ENCODE assay signal across 9 cellular contexts in genomic region chr9:73577867-73578266, GRCh38.
DNase-seq lines count a peak whose midpoint lies in the region; TF ChIP-seq lines count a peak whose summit lies in the region.
"Had no signal": no experiment of that assay in that cellular context is flagged by ENCODE, and none has a peak within 500 bp of the region (broad histone marks: within the 10 kb centered on the region; RNA-seq: fewer than 3 reads in every experiment).

No MANE protein-coding gene starts in this region.

- H3K4me1 ChIP-seq in transverse colon: no peaks in the 10 kb centered on the region
- H3K4me1 ChIP-seq: right atrium auricular region had no signal

- H3K4me1 Mint-ChIP-seq in brain: peaks cover 20% of the 10 kb centered on the region

- H3K27me3 Mint-ChIP-seq in brain: peaks cover 4% of the 10 kb centered on the region

- H3K36me3 Mint-ChIP-seq in brain: no peaks in the 10 kb centered on the region

- TF ChIP-seq CTCF in brain (conservative IDR thresholded peaks at IDR 0.05) (no peak), transverse colon (IDR thresholded peaks at IDR 0.05) (no peak)

- DNase-seq in HCEC 1CT: peak; percentile 44
- peak; percentile 38 for DNase-seq in NCI-H2171 (lab: John Stamatoyannopoulos, UW)
- DNase-seq in midbrain (lab: John Stamatoyannopoulos, UW): peak; percentile 3
- DNase-seq in NCI-H2081 treated with DMSO at 0.1 percent for 48 hours (lab: John Stamatoyannopoulos, UW): no peak
- DNase-seq in transverse colon: no peak
- DNase-seq in ecto neural progenitor cell (ENCODE audit: low spot score): no peak
- DNase-seq in activated naive CD4-positive, alpha-beta T cell treated with Interleukin-2 at 50 U/mL for 16 hours: no peak

- no peak for TF ChIP-seq EP300 in transverse colon (IDR thresholded peaks at IDR 0.05; ENCODE audit: low read depth)

- 47 to 64% methylated on average over 3 of the region's 3 CpGs for WGBS in transverse colon (ENCODE audit: low coverage in 1 of 2), 2 donors

- in situ Hi-C loops in transverse colon (cut with MboI; ENCODE audit: low pct_ligation_motif_present in 1 of 4, low pct_unique_long_range_greater_than_20kb in 1 of 4, low sequenced_read_pairs in 3 of 4): no loop called here

- H3K27ac ChIP-seq in transverse colon: no peak overlapping the region
- H3K27ac ChIP-seq: right atrium auricular region had no signal

- no peaks in the 10 kb centered on the region for H3K9me3 Mint-ChIP-seq in brain

- H3K36me3 ChIP-seq in transverse colon: no peaks in the 10 kb centered on the region
- H3K36me3 ChIP-seq: right atrium auricular region had no signal

- peak overlapping the region in 3 of 5 experiments; percentile 10 to 81 (median 72) for H3K27ac Mint-ChIP-seq in brain

- no peak for TF ChIP-seq POLR2A in transverse colon (IDR thresholded peaks at IDR 0.05)

- no peaks in the 10 kb centered on the region for H3K27me3 ChIP-seq in transverse colon
- H3K27me3 ChIP-seq: right atrium auricular region had no signal

- intact Hi-C loops in transverse colon (cut with DNase I; ENCODE audit: low total_unique reads): no loop called here

- H3K4me3 ChIP-seq in transverse colon: no peak overlapping the region
- H3K4me3 ChIP-seq: right atrium auricular region had no signal

- H3K4me3 Mint-ChIP-seq in brain: peak overlapping the region in 3 of 5 experiments; percentile 40 to 64 (median 59)

- H3K9me3 ChIP-seq in transverse colon: no peaks in the 10 kb centered on the region
- H3K9me3 ChIP-seq: right atrium auricular region had no signal

Comparison
In these comparisons a context has a peak if more than half of its experiments do, and no peak if none do; other contexts are left out.
1. DNase-seq: peak in HCEC 1CT (single experiment), NCI-H2171 (single experiment) and midbrain (single experiment); none in NCI-H2081 treated with DMSO at 0.1 percent for 48 hours (single experiment), transverse colon (single experiment), ecto neural progenitor cell (single experiment) and activated naive CD4-positive, alpha-beta T cell treated with Interleukin-2 at 50 U/mL for 16 hours (single experiment).